28 cellular contexts compared by ENCODE assay signal in the genomic region with DNA sequence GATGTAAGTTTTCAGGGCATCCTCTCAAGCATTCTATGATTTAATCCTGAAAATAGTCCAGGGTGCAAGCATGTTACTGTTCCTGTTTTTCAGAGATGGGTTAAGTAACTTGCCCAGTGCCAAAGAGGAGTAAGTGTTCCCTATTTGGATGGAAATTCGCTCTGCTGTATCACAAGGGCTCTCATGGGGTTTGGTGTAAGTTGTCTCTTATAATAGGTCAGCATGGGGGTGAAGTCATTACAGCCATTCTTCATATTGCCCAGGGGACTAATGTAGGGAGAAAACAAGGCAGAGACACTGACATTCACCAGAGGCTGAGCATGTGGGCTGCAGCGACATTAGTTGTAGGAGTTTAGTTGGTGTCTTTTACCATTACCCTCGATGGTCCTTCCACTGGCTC.
"Had no signal": no experiment of that assay in that cellular context is flagged by ENCODE, and none has a peak within 500 bp of the region (broad histone marks: within the 10 kb centered on the region; RNA-seq: fewer than 3 reads in every experiment).

No MANE protein-coding gene starts in this region.

- H3K36me3 Mint-ChIP-seq: activated naive CD4-positive, alpha-beta T cell treated with anti-CD3 and anti-CD28 coated beads, Interleukin-2, amount 10 ng/mL, durations not matched to agents 7 days and 5 days; activated naive CD8-positive, alpha-beta T cell treated with anti-CD3 and anti-CD28 coated beads for 36 hours had no signal

- H3K36me3 ChIP-seq: brain microvascular endothelial cell, cardiac muscle cell, MG63, Peyer's patch, SJCRH30 had no signal

- H3K4me1 ChIP-seq: Peyer's patch, SJCRH30 had no signal

- H3K9me3 Mint-ChIP-seq: activated CD4-positive, alpha-beta memory T cell treated with anti-CD3 and anti-CD28 coated beads, Interleukin-2, amount 10 ng/mL, durations not matched to agents 7 days and 5 days; activated naive CD4-positive, alpha-beta T cell treated with anti-CD3 and anti-CD28 coated beads, Interleukin-2, amount 10 ng/mL, durations not matched to agents 7 days and 5 days; activated naive CD8-positive, alpha-beta T cell treated with anti-CD3 and anti-CD28 coated beads for 36 hours; activated T-cell treated with anti-CD3 and anti-CD28 coated beads, Interleukin-2, amount 50 U/mL, for 72 hours; activated T-helper 2 cell treated with anti-CD3 and anti-CD28 coated beads, Interferon-gamma antibody, Interleukin-2, Interleukin-4, amounts not matched to agents 10 μg/mL and 5 μg/mL and 100 μg/mL, durations not matched to agents 14 hours and 24 hours and 36 hours had no signal

- H3K4me1 Mint-ChIP-seq: activated CD4-positive, alpha-beta memory T cell treated with anti-CD3 and anti-CD28 coated beads, Interleukin-2, amount 10 ng/mL, durations not matched to agents 7 days and 5 days; activated CD4-positive, alpha-beta T cell treated with anti-CD3 and anti-CD28 coated beads for 36 hours; activated naive CD4-positive, alpha-beta T cell treated with anti-CD3 and anti-CD28 coated beads, Interleukin-2, amount 10 ng/mL, durations not matched to agents 7 days and 5 days; activated naive CD8-positive, alpha-beta T cell treated with anti-CD3 and anti-CD28 coated beads for 36 hours had no signal

- H3K27me3 ChIP-seq: brain microvascular endothelial cell, cardiac muscle cell, Peyer's patch, SJCRH30 had no signal

- ATAC-seq: activated CD4-positive, alpha-beta T cell treated with anti-CD3 and anti-CD28 coated beads for 36 hours; activated T-cell treated with anti-CD3 and anti-CD28 coated beads, Interleukin-2, amount 50 U/mL, for 72 hours had no signal

- H3K27ac Mint-ChIP-seq: activated CD4-positive, alpha-beta memory T cell treated with anti-CD3 and anti-CD28 coated beads, Interleukin-2, amount 10 ng/mL, durations not matched to agents 7 days and 5 days; activated CD4-positive, alpha-beta T cell treated with anti-CD3 and anti-CD28 coated beads for 36 hours; activated naive CD4-positive, alpha-beta T cell treated with anti-CD3 and anti-CD28 coated beads, Interleukin-2, amount 10 ng/mL, durations not matched to agents 7 days and 5 days; activated naive CD8-positive, alpha-beta T cell treated with anti-CD3 and anti-CD28 coated beads for 36 hours; activated T-cell treated with anti-CD3 and anti-CD28 coated beads, Interleukin-2, amount 50 U/mL, for 72 hours; activated T-helper 2 cell treated with anti-CD3 and anti-CD28 coated beads, Interferon-gamma antibody, Interleukin-2, Interleukin-4, amounts not matched to agents 10 μg/mL and 5 μg/mL and 100 μg/mL, durations not matched to agents 14 hours and 24 hours and 36 hours had no signal

- H3K27me3 Mint-ChIP-seq: activated CD4-positive, alpha-beta memory T cell treated with anti-CD3 and anti-CD28 coated beads, Interleukin-2, amount 10 ng/mL, durations not matched to agents 7 days and 5 days; activated CD4-positive, alpha-beta T cell treated with anti-CD3 and anti-CD28 coated beads for 36 hours; activated naive CD4-positive, alpha-beta T cell treated with anti-CD3 and anti-CD28 coated beads, Interleukin-2, amount 10 ng/mL, durations not matched to agents 7 days and 5 days; activated naive CD8-positive, alpha-beta T cell treated with anti-CD3 and anti-CD28 coated beads for 36 hours had no signal

- H3K9me3 ChIP-seq: MG63, Peyer's patch, SJCRH30, SK-N-SH had no signal

- H3K4me3 Mint-ChIP-seq: activated CD4-positive, alpha-beta memory T cell treated with anti-CD3 and anti-CD28 coated beads, Interleukin-2, amount 10 ng/mL, durations not matched to agents 7 days and 5 days; activated CD4-positive, alpha-beta T cell treated with anti-CD3 and anti-CD28 coated beads for 36 hours; activated naive CD4-positive, alpha-beta T cell treated with anti-CD3 and anti-CD28 coated beads, Interleukin-2, amount 10 ng/mL, durations not matched to agents 7 days and 5 days; activated naive CD8-positive, alpha-beta T cell treated with anti-CD3 and anti-CD28 coated beads for 36 hours; activated T-cell treated with anti-CD3 and anti-CD28 coated beads, Interleukin-2, amount 50 U/mL, for 72 hours had no signal

- DNase-seq: activated CD4-positive, alpha-beta memory T cell treated with anti-CD3 and anti-CD28 coated beads, Interleukin-2, amount 10 ng/mL, durations not matched to agents 7 days and 5 days; activated CD4-positive, alpha-beta T cell treated with anti-CD3 and anti-CD28 coated beads for 36 hours; activated CD4-positive, alpha-beta T cell treated with anti-CD3 and anti-CD28 coated beads, Interleukin-2, amount 50 U/mL, for 1 hour; activated gamma-delta T cell treated with Interleukin-2 at 50 U/mL for 16 hours; activated naive CD4-positive, alpha-beta T cell treated with anti-CD3 and anti-CD28 coated beads, Interleukin-2, amount 10 ng/mL, durations not matched to agents 7 days and 5 days; activated naive CD8-positive, alpha-beta T cell treated with anti-CD3 and anti-CD28 coated beads for 36 hours; activated T-cell treated with anti-CD3 and anti-CD28 coated beads for 4 hours; activated T-cell treated with anti-CD3 and anti-CD28 coated beads, Interleukin-2, amount 50 U/mL, for 72 hours; brain microvascular endothelial cell; MG63; NCI-H146; NCI-H187 treated with DMSO at 0.1 percent for 48 hours; NCI-H2081 treated with DMSO at 0.1 percent for 48 hours; NCI-H345; NCI-H510A; NCI-H526 treated with DMSO at 0.1 percent for 48 hours; NCI-H82; OCI-M1; Peyer's patch; Right ventricle myocardium superior; SJCRH30; SK-N-SH; T-helper 1 cell had no signal

- H3K27ac ChIP-seq: brain microvascular endothelial cell, cardiac muscle cell, KMS-11, Peyer's patch, RWPE1, SJCRH30, VCaP had no signal

- H3K4me3 ChIP-seq: cardiac muscle cell, MG63, Peyer's patch, SJCRH30 had no signal
